ENCODE assay signal across 10 cellular contexts in the genomic region with DNA sequence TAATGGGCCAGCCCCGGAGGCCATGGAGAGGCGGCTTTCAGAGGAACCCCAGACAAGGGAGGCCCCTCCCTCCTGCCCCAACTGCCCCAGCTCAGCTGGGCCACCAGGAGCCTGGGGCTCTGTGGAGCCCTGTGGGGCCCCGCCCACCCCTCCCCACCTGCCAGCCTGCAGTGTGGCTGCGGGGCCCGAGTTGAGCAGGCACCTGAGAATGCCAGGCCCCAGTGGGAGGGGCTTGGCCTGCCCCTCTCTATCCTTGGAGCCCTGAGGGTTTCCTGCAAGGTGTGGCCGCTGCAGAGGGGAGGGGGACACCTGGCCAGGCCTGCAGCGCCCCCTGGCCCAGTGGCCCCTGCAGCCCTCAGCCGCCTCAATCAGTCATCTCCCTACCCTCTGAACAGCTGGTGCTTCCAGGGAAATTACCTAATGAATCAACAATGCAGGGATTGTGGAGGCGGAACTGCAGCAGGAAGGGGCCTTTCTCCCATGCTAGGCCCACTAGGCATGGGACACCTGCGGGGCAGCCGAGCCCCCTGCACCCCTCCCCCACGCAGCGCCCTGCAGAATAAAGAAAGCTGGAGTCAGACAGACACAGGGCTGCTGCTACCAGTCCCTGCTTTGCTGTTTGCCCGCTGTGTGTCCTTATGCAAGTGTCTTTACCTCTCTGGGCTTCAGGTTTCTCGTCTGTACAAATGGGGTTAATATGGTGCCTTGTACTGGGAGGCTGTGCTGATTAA. TPM values are rescaled to one million over a fixed set of nuclear protein-coding genes. Genes with fewer than 3 reads are reported as not detected.
DNase-seq lines count a peak whose midpoint lies in the region; ATAC-seq lines count a peak whose summit lies in the region.
"Had no signal": no experiment of that assay in that cellular context is flagged by ENCODE, and none has a peak within 500 bp of the region (broad histone marks: within the 10 kb centered on the region; RNA-seq: fewer than 3 reads in every experiment).

No MANE protein-coding gene starts in this region.

- peaks cover 29% of the 10 kb centered on the region for H3K4me1 ChIP-seq in HUES64 (ENCODE audit: insufficient read depth, low read length)

- H3K36me3 ChIP-seq in HUES64 (ENCODE audit: insufficient read depth, low read length) = no peaks in the 10 kb centered on the region

- H3K27ac ChIP-seq in HUES64 (ENCODE audit: low read depth, low read length) = peak overlapping the region; percentile 36; the same call in 1 of the 2 replicates

- DNase-seq in COLO668 (lab: John Stamatoyannopoulos, UW; ENCODE audit: unreplicated experiment) (peak; percentile 71), amniotic epithelial cell (ENCODE audit: low read depth) (peak; percentile 9), kidney glomerular epithelial cell (lab: John Stamatoyannopoulos, UW) (peak; percentile 45), retina (no peak), Kasumi-1 (lab: John Stamatoyannopoulos, UW) (no peak)
- DNase-seq: activated B cell treated with CpG ODN at 0.5 μM for 24 hours had no signal

- no peak overlapping the region for H3K4me3 ChIP-seq in HUES64 (ENCODE audit: low read length)

- 22% methylated on average over 14 of the region's 15 CpGs for WGBS in HUES64

- H3K9ac ChIP-seq in HUES64 (ENCODE audit: low read depth, low read length) = peak overlapping the region; percentile 35; the same call in 1 of the 2 replicates

- ATAC-seq in HG03520 (IDR thresholded peaks at IDR 0.05; ENCODE audit: unreplicated experiment) (no peak), GM18867 (IDR thresholded peaks at IDR 0.05; ENCODE audit: unreplicated experiment) (no peak)

- H3K27me3 ChIP-seq in HUES64 (ENCODE audit: insufficient read depth, low read length) = peaks cover 27% of the 10 kb centered on the region

- no peaks in the 10 kb centered on the region for H3K9me3 ChIP-seq in HUES64 (ENCODE audit: insufficient read depth, low read depth, low read length)

RNA-seq across cellular contexts. Expression of gene LMX1B, which starts 48.0 kb away (rescaled TPM):
- 1.1 TPM for polyA plus RNA-seq in HUES64 (2013, experiment 1 of 2)
- polyA plus RNA-seq in HUES64 (2013, experiment 2 of 2) = 1.0 TPM
- polyA plus RNA-seq: liver had no signal

Comparison
In these comparisons a context has a peak if more than half of its experiments do, and no peak if none do; other contexts are left out.
1. DNase-seq: peak in COLO668 (single experiment), amniotic epithelial cell (single experiment) and kidney glomerular epithelial cell (single experiment); none in retina (single experiment) and Kasumi-1 (0 of 2).